ENCODE assay signal across 1 cellular context in genomic region chr16:86665319-86665675, GRCh38.
TF ChIP-seq lines count a peak whose summit lies in the region.

No MANE protein-coding gene starts in this region.

TF ChIP-seq in HepG2, 621 proteins besides CTCF, POLR2A, EP300 and RAD21 (continued from another document):
- TF ChIP-seq HOMEZ (CRISPR knock-in tag; IDR thresholded peaks at IDR 0.05; ENCODE audit: low read depth) = no peak
- no peak for TF ChIP-seq ZNF670 (CRISPR knock-in tag; IDR thresholded peaks at IDR 0.05; ENCODE audit: borderline replicate concordance)
- no peak for TF ChIP-seq FOXP1 (IDR thresholded peaks at IDR 0.05)
- no peak for TF ChIP-seq FOXP1 (CRISPR knock-in tag; IDR thresholded peaks at IDR 0.05)
- no peak for TF ChIP-seq ZNF773 (CRISPR knock-in tag; IDR thresholded peaks at IDR 0.05; ENCODE audit: borderline replicate concordance)
- TF ChIP-seq, protein P1, sequence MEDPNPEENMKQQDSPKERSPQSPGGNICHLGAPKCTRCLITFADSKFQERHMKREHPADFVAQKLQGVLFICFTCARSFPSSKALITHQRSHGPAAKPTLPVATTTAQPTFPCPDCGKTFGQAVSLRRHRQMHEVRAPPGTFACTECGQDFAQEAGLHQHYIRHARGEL (CRISPR knock-in tag; IDR thresholded peaks at IDR 0.05) = no peak
- TF ChIP-seq ZNF570 (CRISPR knock-in tag; IDR thresholded peaks at IDR 0.05; ENCODE audit: borderline replicate concordance) = no peak
- no peak for TF ChIP-seq ZNF30 (CRISPR knock-in tag; IDR thresholded peaks at IDR 0.05)
- TF ChIP-seq SNAPC2 (CRISPR knock-in tag; IDR thresholded peaks at IDR 0.05) = no peak
- TF ChIP-seq EZH2 (conservative IDR thresholded peaks at IDR 0.05; ENCODE audit: low read depth, low read length) = no peak
- no peak for TF ChIP-seq STAG1 (CRISPR knock-in tag; IDR thresholded peaks at IDR 0.05)
